Comparison of ENCODE assay signal across 8 cellular contexts in genomic region chr17:66466933-66467367, GRCh38.
DNase-seq lines count a peak whose midpoint lies in the region; ATAC-seq and TF ChIP-seq lines count a peak whose summit lies in the region.

No MANE protein-coding gene starts in this region.

- H3K9me3 Mint-ChIP-seq in nephron = no peaks in the 10 kb centered on the region

- H3K27ac ChIP-seq in GM23248 = peak overlapping the region; percentile 95
- H3K27ac ChIP-seq in mammary epithelial cell (ENCODE audit: insufficient read depth, low read depth, low read length) = peak overlapping the region; percentile 83

- H3K27me3 ChIP-seq in GM23248 (replicated peaks; ENCODE audit: insufficient read depth) (no peaks in the 10 kb centered on the region), mammary epithelial cell (ENCODE audit: insufficient read depth, low read length) (no peaks in the 10 kb centered on the region)

- H3K36me3 Mint-ChIP-seq in nephron (ENCODE audit: low read depth) = no peaks in the 10 kb centered on the region

- H3K36me3 ChIP-seq in GM23248 (ENCODE audit: low read depth) = no peaks in the 10 kb centered on the region
- no peaks in the 10 kb centered on the region for H3K36me3 ChIP-seq in mammary epithelial cell (ENCODE audit: insufficient read depth, low read length)

- in situ Hi-C loops in GM23248 (cut with MboI) = loop anchor here (25.0 kb wide), 1 partner anchor 220 kb away; no protein-coding TSS in a partner anchor
- in situ Hi-C loops in mammary epithelial cell (cut with MboI; ENCODE audit: low sequenced_read_pairs in 2 of 2) = no loop called here

- H3K79me2 ChIP-seq in GM23248 (ENCODE audit: insufficient read depth) = peaks cover 74% of the 10 kb centered on the region
- no peaks in the 10 kb centered on the region for H3K79me2 ChIP-seq in mammary epithelial cell (ENCODE audit: insufficient read depth, low read length)

- no peak overlapping the region for H3K4me3 Mint-ChIP-seq in nephron

- CTCF ChIA-PET in mammary epithelial cell (lab: Charles Lee; ENCODE audit: low non-redundant PET) = no interaction called here

- 0 to 2% methylated on average over 6 of the region's 6 CpGs for WGBS in GM23248 (ENCODE audit: low coverage in 1 of 2, low lambda C conversion rate in 2 of 2, missing lambda C conversion rate in 2 of 2), 2 experiments
- 1% methylated on average over 6 of the region's 6 CpGs for WGBS in mammary epithelial cell (ENCODE audit: low coverage, missing lambda C conversion rate)

- H3K9ac ChIP-seq in GM23248 (peak overlapping the region; percentile 79), mammary epithelial cell (ENCODE audit: insufficient read depth, low read length) (peak overlapping the region; percentile 53)

- BruUV-seq in mammary epithelial cell (replicated peaks; lab: Mats Ljungman, UMichigan) = no TSS peak

- no peaks in the 10 kb centered on the region for H3K9me2 ChIP-seq in GM23248 (ENCODE audit: insufficient read depth)

- H3K4me2 ChIP-seq in GM23248 (ENCODE audit: unreplicated experiment) = peak overlapping the region; percentile 73
- H3K4me2 ChIP-seq in mammary epithelial cell (ENCODE audit: insufficient read depth, low read depth, low read length) = peak overlapping the region; percentile 74

- peak overlapping the region; percentile 56 for H3K4me3 ChIP-seq in GM23248
- peak overlapping the region in 1 of 3 experiments; percentile 21 for H3K4me3 ChIP-seq in mammary epithelial cell (replicated peaks in 1 of 3; ENCODE audit: insufficient read depth in 1 of 3, low read depth in 2 of 3, low read length in 3 of 3)

- DNase-seq in GM23248 = peak; percentile 98
- peak; percentile 98 for DNase-seq in RKO (ENCODE audit: low spot score)
- peak; percentile 98 for DNase-seq in mammary epithelial cell
- no peak for DNase-seq in NCI-H1694 (lab: John Stamatoyannopoulos, UW)
- no peak for DNase-seq in ecto neural progenitor cell (ENCODE audit: low spot score)
- DNase-seq in NCI-H2081 treated with DMSO at 0.1 percent for 48 hours (lab: John Stamatoyannopoulos, UW) = no peak

- peaks cover 71% of the 10 kb centered on the region for H3F3A ChIP-seq in GM23248 (ENCODE audit: insufficient read depth)

- peak overlapping the region; percentile 12 to 84 (median 31) for H3K27ac Mint-ChIP-seq in nephron

- no peaks in the 10 kb centered on the region for H3K9me3 ChIP-seq in GM23248 (ENCODE audit: low read depth)
- H3K9me3 ChIP-seq in mammary epithelial cell (replicated peaks; ENCODE audit: insufficient read depth, low read length) = no peaks in the 10 kb centered on the region

- no peaks in the 10 kb centered on the region for H4K20me1 ChIP-seq in GM23248 (ENCODE audit: insufficient read depth)
- no peaks in the 10 kb centered on the region for H4K20me1 ChIP-seq in mammary epithelial cell (ENCODE audit: insufficient read depth, low read length)

- no peaks in the 10 kb centered on the region for H3K27me3 Mint-ChIP-seq in nephron (ENCODE audit: low read depth)

- dilution Hi-C loops in mammary epithelial cell (cut with HindIII; ENCODE audit: low sequenced_read_pairs) = no loop called here

- intact Hi-C loops in mammary epithelial cell (cut with micrococcal nuclease) = loop anchor here (1.0 to 5.0 kb wide), 6 partner anchors 26 to 210 kb away; no protein-coding TSS in a partner anchor

- H2AFZ ChIP-seq in GM23248 (no peak overlapping the region), mammary epithelial cell (ENCODE audit: low read depth, low read length) (peak overlapping the region; percentile 57)

- H3K4me1 ChIP-seq in GM23248 (ENCODE audit: insufficient read depth) (peaks cover 59% of the 10 kb centered on the region), mammary epithelial cell (ENCODE audit: insufficient read depth, low read length) (peaks cover 43% of the 10 kb centered on the region)

- H3K4me1 Mint-ChIP-seq in nephron = peaks cover 44% of the 10 kb centered on the region

- ATAC-seq in HG03457 (IDR thresholded peaks at IDR 0.05; ENCODE audit: unreplicated experiment) = no peak

- TF ChIP-seq CTCF in mammary epithelial cell (conservative IDR thresholded peaks at IDR 0.05 in 1 of 2, IDR thresholded peaks at IDR 0.05 in 1 of 2; ENCODE audit: extremely low read depth in 1 of 2, insufficient read depth in 1 of 2, low read depth in 1 of 2, low read length in 2 of 2) (no peak), nephron (IDR thresholded peaks at IDR 0.05; ENCODE audit: unreplicated experiment in 3 of 3) (no peak)

Comparison
In these comparisons a context has a peak if more than half of its experiments do, and no peak if none do; other contexts are left out.
1. DNase-seq: peak in GM23248 (single experiment), RKO (single experiment) and mammary epithelial cell (single experiment); none in NCI-H1694 (single experiment), ecto neural progenitor cell (single experiment) and NCI-H2081 treated with DMSO at 0.1 percent for 48 hours (single experiment).